1 cellular context compared by ENCODE assay signal in genomic region chr7:111568419-111568818, GRCh38.
TF ChIP-seq lines count a peak whose summit lies in the region.

No MANE protein-coding gene starts in this region.

TF ChIP-seq in WTC11, 78 proteins besides CTCF, POLR2A, EP300 and RAD21 (continued from another document):
- TF ChIP-seq, protein P1, sequence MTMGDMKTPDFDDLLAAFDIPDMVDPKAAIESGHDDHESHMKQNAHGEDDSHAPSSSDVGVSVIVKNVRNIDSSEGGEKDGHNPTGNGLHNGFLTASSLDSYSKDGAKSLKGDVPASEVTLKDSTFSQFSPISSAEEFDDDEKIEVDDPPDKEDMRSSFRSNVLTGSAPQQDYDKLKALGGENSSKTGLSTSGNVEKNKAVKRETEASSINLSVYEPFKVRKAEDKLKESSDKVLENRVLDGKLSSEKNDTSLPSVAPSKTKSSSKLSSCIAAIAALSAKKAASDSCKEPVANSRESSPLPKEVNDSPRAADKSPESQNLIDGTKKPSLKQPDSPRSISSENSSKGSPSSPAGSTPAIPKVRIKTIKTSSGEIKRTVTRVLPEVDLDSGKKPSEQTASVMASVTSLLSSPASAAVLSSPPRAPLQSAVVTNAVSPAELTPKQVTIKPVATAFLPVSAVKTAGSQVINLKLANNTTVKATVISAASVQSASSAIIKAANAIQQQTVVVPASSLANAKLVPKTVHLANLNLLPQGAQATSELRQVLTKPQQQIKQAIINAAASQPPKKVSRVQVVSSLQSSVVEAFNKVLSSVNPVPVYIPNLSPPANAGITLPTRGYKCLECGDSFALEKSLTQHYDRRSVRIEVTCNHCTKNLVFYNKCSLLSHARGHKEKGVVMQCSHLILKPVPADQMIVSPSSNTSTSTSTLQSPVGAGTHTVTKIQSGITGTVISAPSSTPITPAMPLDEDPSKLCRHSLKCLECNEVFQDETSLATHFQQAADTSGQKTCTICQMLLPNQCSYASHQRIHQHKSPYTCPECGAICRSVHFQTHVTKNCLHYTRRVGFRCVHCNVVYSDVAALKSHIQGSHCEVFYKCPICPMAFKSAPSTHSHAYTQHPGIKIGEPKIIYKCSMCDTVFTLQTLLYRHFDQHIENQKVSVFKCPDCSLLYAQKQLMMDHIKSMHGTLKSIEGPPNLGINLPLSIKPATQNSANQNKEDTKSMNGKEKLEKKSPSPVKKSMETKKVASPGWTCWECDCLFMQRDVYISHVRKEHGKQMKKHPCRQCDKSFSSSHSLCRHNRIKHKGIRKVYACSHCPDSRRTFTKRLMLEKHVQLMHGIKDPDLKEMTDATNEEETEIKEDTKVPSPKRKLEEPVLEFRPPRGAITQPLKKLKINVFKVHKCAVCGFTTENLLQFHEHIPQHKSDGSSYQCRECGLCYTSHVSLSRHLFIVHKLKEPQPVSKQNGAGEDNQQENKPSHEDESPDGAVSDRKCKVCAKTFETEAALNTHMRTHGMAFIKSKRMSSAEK (CRISPR knock-in tag; IDR thresholded peaks at IDR 0.05; ENCODE audit: borderline replicate concordance) = no peak
- TF ChIP-seq SOX15 (CRISPR knock-in tag; IDR thresholded peaks at IDR 0.05) = no peak
- no peak for TF ChIP-seq MYBL2 (CRISPR knock-in tag; IDR thresholded peaks at IDR 0.05)
- TF ChIP-seq ZSCAN18 (CRISPR knock-in tag; IDR thresholded peaks at IDR 0.05) = no peak
